In genomic region chr20:507933-508332, GRCh38 we compare ENCODE assay signal across 15 cellular contexts.
"Had no signal": no experiment of that assay in that cellular context is flagged by ENCODE, and none has a peak within 500 bp of the region (broad histone marks: within the 10 kb centered on the region; RNA-seq: fewer than 3 reads in every experiment).

No MANE protein-coding gene starts in this region.

- H3K9me3 ChIP-seq: adrenal gland, right atrium auricular region, tibial nerve, uterus had no signal

- H3K9me3 Mint-ChIP-seq: activated naive CD4-positive, alpha-beta T cell treated with anti-CD3 and anti-CD28 coated beads, Interleukin-2, amount 50 U/mL, for 24 hours had no signal

- H3K4me1 ChIP-seq: uterus had no signal

- H3K27me3 ChIP-seq: adrenal gland, right atrium auricular region, tibial nerve, uterus had no signal

- H3K4me3 Mint-ChIP-seq: activated naive CD4-positive, alpha-beta T cell treated with anti-CD3 and anti-CD28 coated beads, Interleukin-2, amount 50 U/mL, for 24 hours had no signal

- DNase-seq: activated CD4-positive, alpha-beta T cell treated with anti-CD3 and anti-CD28 coated beads for 1 hour; activated CD4-positive, alpha-beta T cell treated with anti-CD3 and anti-CD28 coated beads, Interleukin-2, amount 50 U/mL, for 48 hours; activated gamma-delta T cell; adrenal gland; caudate nucleus; glutamatergic neuron; midbrain; occipital lobe; stimulated activated naive CD8-positive, alpha-beta T cell treated with anti-CD3 and anti-CD28 coated beads, Interleukin-15, Interleukin-2, amounts not matched to agents 100 U/mL and 50 U/mL, for 24 hours; substantia nigra; uterus had no signal

- H3K4me3 ChIP-seq: adrenal gland, lung, right atrium auricular region, tibial nerve, uterus had no signal

- ATAC-seq: stimulated activated naive CD8-positive, alpha-beta T cell treated with anti-CD3 and anti-CD28 coated beads, Interleukin-15, Interleukin-2, amounts not matched to agents 100 U/mL and 50 U/mL, for 24 hours had no signal

- H3K27me3 Mint-ChIP-seq: activated naive CD4-positive, alpha-beta T cell treated with anti-CD3 and anti-CD28 coated beads, Interleukin-2, amount 50 U/mL, for 24 hours had no signal

- H3K36me3 ChIP-seq: uterus had no signal

- H3K27ac ChIP-seq: adrenal gland, right atrium auricular region, tibial nerve, uterus had no signal
